ENCODE assay signal across 8 cellular contexts in the genomic region with DNA sequence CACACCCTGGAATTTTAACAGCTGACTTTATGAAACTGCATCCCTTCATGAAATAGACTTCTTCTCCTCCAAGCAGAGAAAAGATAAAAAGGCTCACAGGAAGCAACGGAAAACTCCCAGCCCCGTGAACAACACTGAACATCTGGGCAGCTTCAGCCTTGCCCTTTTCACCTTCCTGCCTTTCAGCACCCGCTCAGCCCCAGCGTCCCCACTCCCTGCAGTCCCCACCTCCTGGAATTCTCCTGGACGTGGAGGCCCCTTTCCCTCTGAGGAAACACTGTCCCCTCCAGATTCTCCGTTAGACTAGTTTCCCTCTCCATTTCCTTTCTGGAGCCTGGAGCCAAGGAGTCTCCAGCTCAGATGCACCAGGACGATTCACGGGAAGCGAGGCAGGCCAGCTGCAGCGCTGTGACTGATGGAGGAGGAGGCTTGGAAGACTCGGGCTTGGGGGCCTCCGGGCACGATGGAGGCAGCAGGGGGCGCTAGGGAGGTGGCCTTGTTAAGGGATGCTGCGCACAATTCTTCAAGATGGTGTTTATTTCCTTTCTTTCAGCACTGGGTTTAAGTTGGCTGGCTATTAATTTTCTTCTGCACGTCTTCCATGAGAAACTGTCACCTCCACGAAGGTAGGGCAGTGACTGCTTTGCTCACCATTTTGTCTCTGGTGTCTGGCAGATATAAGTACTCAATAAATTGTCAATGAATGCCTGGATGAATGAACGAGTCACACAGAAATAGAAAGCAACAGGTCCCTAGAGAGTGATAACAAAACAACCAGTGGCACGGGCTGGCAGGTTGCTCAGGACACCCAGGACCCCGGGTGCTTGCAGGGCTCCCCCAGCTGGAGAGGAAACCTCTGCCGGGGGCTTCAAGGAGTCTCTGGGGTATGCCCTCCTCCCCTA. TPM values are rescaled to one million over a fixed set of nuclear protein-coding genes. Genes with fewer than 3 reads are reported as not detected.
DNase-seq lines count a peak whose midpoint lies in the region; ATAC-seq and TF ChIP-seq lines count a peak whose summit lies in the region.

No MANE protein-coding gene starts in this region.

- H3K9ac ChIP-seq in stomach smooth muscle (ENCODE audit: low read length in 2 of 2): peak overlapping the region in 1 of 2 donors; percentile 55

- no peak overlapping the region for H3K4me3 Mint-ChIP-seq in CD4-positive, alpha-beta T cell
- H3K4me3 Mint-ChIP-seq in nephron progenitor cell: peak overlapping the region; percentile 71

- no peaks in the 10 kb centered on the region for H3K36me3 Mint-ChIP-seq in CD4-positive, alpha-beta T cell (ENCODE audit: low read depth)
- no peaks in the 10 kb centered on the region for H3K36me3 Mint-ChIP-seq in nephron progenitor cell (ENCODE audit: low read depth)

- peaks cover 24% of the 10 kb centered on the region for H3K27me3 Mint-ChIP-seq in CD4-positive, alpha-beta T cell
- H3K27me3 Mint-ChIP-seq in nephron progenitor cell (ENCODE audit: low read depth, poor library complexity): peaks cover 14% of the 10 kb centered on the region

- no peaks in the 10 kb centered on the region for H3K9me3 Mint-ChIP-seq in CD4-positive, alpha-beta T cell
- no peaks in the 10 kb centered on the region for H3K9me3 Mint-ChIP-seq in nephron progenitor cell

- WGBS in esophagus squamous epithelium, 2 donors: 28 to 40% methylated on average over 18 to 19 of the region's 21 CpGs

- TF ChIP-seq POLR2A in esophagus squamous epithelium (IDR thresholded peaks at IDR 0.05): no peak

- intact Hi-C loops in CD4-positive, alpha-beta T cell (cut with DNase I, micrococcal nuclease): no loop called here
- intact Hi-C loops in esophagus squamous epithelium (cut with DNase I): no loop called here

- peak; percentile 51 for TF ChIP-seq CTCF in CD4-positive, alpha-beta T cell (IDR thresholded peaks at IDR 0.05)
- TF ChIP-seq CTCF in esophagus squamous epithelium (IDR thresholded peaks at IDR 0.05) (peak in 5 of 6 experiments; percentile 5 to 49 (median 29)), nephron progenitor cell (IDR thresholded peaks at IDR 0.05) (peak; percentile 63)

- ATAC-seq in CD4-positive, alpha-beta T cell (ENCODE audit: poor library complexity): no peak
- ATAC-seq in GM21723 (IDR thresholded peaks at IDR 0.05; ENCODE audit: unreplicated experiment): peak; percentile 89
- no peak for ATAC-seq in HG03469 (IDR thresholded peaks at IDR 0.05; ENCODE audit: unreplicated experiment)

- H3K4me3 ChIP-seq in esophagus squamous epithelium (peak overlapping the region in 2 of 4 donors; percentile 9 to 45), stomach smooth muscle (ENCODE audit: low read length in 2 of 2) (peak overlapping the region in 1 of 2 donors; percentile 54)

- no peak overlapping the region for H3K27ac ChIP-seq in CD4-positive, alpha-beta T cell (ENCODE audit: low read depth, low read length)
- H3K27ac ChIP-seq in esophagus squamous epithelium (peak overlapping the region; percentile 49 to 85 (median 74)), stomach smooth muscle (ENCODE audit: low read length) (peak overlapping the region; percentile 90)

- H3K36me3 ChIP-seq in esophagus squamous epithelium (no peaks in the 10 kb centered on the region), stomach smooth muscle (ENCODE audit: control insufficient read depth in 2 of 2, insufficient read depth in 2 of 2, low read length in 2 of 2) (no peaks in the 10 kb centered on the region)

- H3K9me3 ChIP-seq in CD4-positive, alpha-beta T cell (ENCODE audit: control insufficient read depth, low read length): no peaks in the 10 kb centered on the region
- H3K9me3 ChIP-seq in esophagus squamous epithelium (no peaks in the 10 kb centered on the region), stomach smooth muscle (ENCODE audit: control insufficient read depth in 2 of 2, low read length in 2 of 2) (no peaks in the 10 kb centered on the region)

- peak; percentile 26 to 70 (median 56) for DNase-seq in CD4-positive, alpha-beta T cell
- DNase-seq in NCI-H460 (ENCODE audit: extremely low read depth, low read depth) (peak; percentile 29), esophagus squamous epithelium (lab: John Stamatoyannopoulos, UW) (no peak), nephron progenitor cell (peak; percentile 80)
- DNase-seq in activated CD8-positive, alpha-beta memory T cell treated with anti-CD3 and anti-CD28 coated beads, Interleukin-2, amount 50 U/mL, for 24 hours (ENCODE audit: extremely low read depth): peak; percentile 38

- H3K4me1 Mint-ChIP-seq in CD4-positive, alpha-beta T cell (ENCODE audit: low read depth): peaks cover 11% of the 10 kb centered on the region
- H3K4me1 Mint-ChIP-seq in nephron progenitor cell: peaks cover 24% of the 10 kb centered on the region

- H3K4me1 ChIP-seq in esophagus squamous epithelium (peaks cover 0 to 32% (median 15%) of the 10 kb centered on the region in 3 donors), stomach smooth muscle (ENCODE audit: control insufficient read depth, insufficient read depth, low read length) (peaks cover 44% of the 10 kb centered on the region)

- POLR2A ChIA-PET in CD4-positive, alpha-beta T cell (lab: Charles Lee): no interaction called here

- H3K27me3 ChIP-seq in CD4-positive, alpha-beta T cell (ENCODE audit: control insufficient read depth, insufficient read depth, low read length): peaks cover 12% of the 10 kb centered on the region
- H3K27me3 ChIP-seq in esophagus squamous epithelium (no peaks in the 10 kb centered on the region), stomach smooth muscle (ENCODE audit: control insufficient read depth in 1 of 2, insufficient read depth in 2 of 2, low read length in 2 of 2) (no peaks in the 10 kb centered on the region)

- CTCF ChIA-PET in CD4-positive, alpha-beta T cell (lab: Charles Lee): interaction anchor here (2.3 kb wide), 1 partner anchor 11 kb away, joined by 6 read pairs; no protein-coding TSS in a partner anchor

- H3K27ac Mint-ChIP-seq in CD4-positive, alpha-beta T cell: no peak overlapping the region
- peak overlapping the region; percentile 42 for H3K27ac Mint-ChIP-seq in nephron progenitor cell

RNA-seq across cellular contexts. Expression of a gene that starts 3.0 kb away (rescaled TPM):
- not detected for total RNA-seq in CD4-positive, alpha-beta T cell
- not detected in 2 replicates for total RNA-seq in NCI-H460 (2014; rRNA removed; shearing (Covaris generic))
- polyA plus RNA-seq in NCI-H460 (2014; cell fraction: nucleus; rRNA removed): not detected in 2 replicates
- total RNA-seq in esophagus squamous epithelium: 10 to 100 TPM in 1 of 4 donors, 1 to 10 TPM in 1, under 1 TPM in 2; 0.31 to 19.1 (median 3.6) TPM

RNA-seq across cellular contexts. Expression of a gene that starts 33.4 kb away (rescaled TPM):
- under 1 TPM in 1 of 2 experiments, not detected in 1; 0.14 TPM for total RNA-seq in CD4-positive, alpha-beta T cell
- total RNA-seq in NCI-H460 (2014; rRNA removed; shearing (Covaris generic)): not detected in 2 replicates
- polyA plus RNA-seq in NCI-H460 (2014; cell fraction: nucleus; rRNA removed): not detected in 2 replicates
- not detected for total RNA-seq in esophagus squamous epithelium
